1 cellular context compared by ENCODE assay signal in the genomic region with DNA sequence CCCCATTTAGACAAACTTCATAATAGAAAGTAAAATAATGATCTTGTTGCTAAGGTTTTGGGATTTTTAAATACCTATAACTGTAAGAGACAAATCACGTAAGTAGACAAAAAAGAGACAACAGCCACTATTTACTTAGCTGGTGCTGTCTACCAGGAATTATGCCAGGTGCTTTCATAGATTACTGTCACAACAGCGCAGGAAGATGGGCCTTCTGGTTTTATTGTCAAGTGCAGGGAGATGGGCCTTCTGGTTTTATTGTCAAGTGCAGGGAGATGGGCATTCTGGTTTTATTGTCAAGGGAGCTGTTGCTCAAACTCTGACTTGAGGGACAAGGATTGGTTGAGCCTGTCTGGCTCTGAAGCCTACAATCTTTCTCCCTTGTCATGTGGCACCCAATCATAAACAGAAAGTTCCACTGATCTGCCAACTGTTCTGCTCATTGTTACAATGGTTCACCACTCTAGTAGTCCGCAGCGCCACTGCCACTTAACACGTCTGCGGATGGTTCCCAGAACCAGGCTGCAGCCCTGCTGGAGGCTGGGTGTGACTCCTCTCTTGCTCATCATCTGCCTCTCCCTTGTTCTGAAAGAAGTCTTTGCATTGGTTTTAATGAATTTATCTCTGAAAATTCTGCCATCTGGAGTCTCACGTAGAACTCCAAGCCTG.
TF ChIP-seq lines count a peak whose summit lies in the region.

No MANE protein-coding gene starts in this region.

TF ChIP-seq in SK-N-SH, 30 proteins besides CTCF, POLR2A, EP300 and RAD21 (continued from another document):
- TF ChIP-seq FOSL2 (IDR thresholded peaks at IDR 0.05; ENCODE audit: borderline replicate concordance, low read depth) (peak; percentile 77; the same call in 1 of the 2 replicates), PBX3 (IDR thresholded peaks at IDR 0.05) (peak; percentile 87), NFIC (IDR thresholded peaks at IDR 0.05; ENCODE audit: borderline replicate concordance) (peak; percentile 50; the same call in 1 of the 2 replicates), TAF1 (IDR thresholded peaks at IDR 0.05; ENCODE audit: borderline replicate concordance, low read depth, low read length) (peak; percentile 42; the same call in 1 of the 2 replicates), JUND (IDR thresholded peaks at IDR 0.05) (peak; percentile 72), GABPA (IDR thresholded peaks at IDR 0.05; ENCODE audit: low read depth) (no peak), FOXM1 (IDR thresholded peaks at IDR 0.05; ENCODE audit: low read depth) (no peak), TEAD4 (IDR thresholded peaks at IDR 0.05; ENCODE audit: borderline replicate concordance, insufficient read depth) (peak; percentile 66), SIN3A (IDR thresholded peaks at IDR 0.05; ENCODE audit: borderline replicate concordance, low read depth, low read length) (peak; percentile 62; the same call in 1 of the 2 replicates), RCOR1 (IDR thresholded peaks at IDR 0.05; ENCODE audit: low read length) (no peak)
